In genomic region chr17:79878346-79878745, GRCh38 we compare ENCODE assay signal across 23 cellular contexts.
"Had no signal": no experiment of that assay in that cellular context is flagged by ENCODE, and none has a peak within 500 bp of the region (broad histone marks: within the 10 kb centered on the region; RNA-seq: fewer than 3 reads in every experiment).

No MANE protein-coding gene starts in this region.

- H3K9me3 Mint-ChIP-seq: activated CD4-positive, alpha-beta memory T cell treated with anti-CD3 and anti-CD28 coated beads, Interleukin-2, amount 10 ng/mL, durations not matched to agents 7 days and 5 days; activated CD4-positive, alpha-beta T cell treated with anti-CD3 and anti-CD28 coated beads, Interleukin-2, amount 10 ng/mL, durations not matched to agents 7 days and 5 days; activated naive CD4-positive, alpha-beta T cell treated with anti-CD3 and anti-CD28 coated beads, Interleukin-2, amount 10 ng/mL, durations not matched to agents 7 days and 5 days; activated naive CD4-positive, alpha-beta T cell treated with anti-CD3 and anti-CD28 coated beads, Interleukin-2, amount 50 U/mL, for 72 hours; activated naive CD8-positive, alpha-beta T cell treated with anti-CD3 and anti-CD28 coated beads, Interleukin-2, amount 50 U/mL, for 24 hours; activated T-cell treated with anti-CD3 and anti-CD28 coated beads, Interleukin-2, amount 50 U/mL, for 24 hours; activated T-cell treated with anti-CD3 and anti-CD28 coated beads, Interleukin-2, amount 50 U/mL, for 72 hours; central memory CD8-positive, alpha-beta T cell had no signal

- DNase-seq: activated CD4-positive, alpha-beta memory T cell treated with anti-CD3 and anti-CD28 coated beads, Interleukin-2, amount 10 ng/mL, durations not matched to agents 7 days and 5 days; activated CD4-positive, alpha-beta T cell treated with anti-CD3 and anti-CD28 coated beads for 1 hour; activated CD4-positive, alpha-beta T cell treated with anti-CD3 and anti-CD28 coated beads for 4 hours; activated CD4-positive, alpha-beta T cell treated with anti-CD3 and anti-CD28 coated beads, Interleukin-2, amount 10 ng/mL, durations not matched to agents 7 days and 5 days; activated CD4-positive, alpha-beta T cell treated with anti-CD3 and anti-CD28 coated beads, Interleukin-2, amount 50 U/mL, for 4 hours; activated CD8-positive, alpha-beta memory T cell treated with anti-CD3 and anti-CD28 coated beads, Interleukin-2, amount 50 U/mL, for 48 hours; activated gamma-delta T cell; activated naive CD4-positive, alpha-beta T cell; activated naive CD4-positive, alpha-beta T cell treated with anti-CD3 and anti-CD28 coated beads, Interleukin-2, amount 10 ng/mL, durations not matched to agents 7 days and 5 days; activated naive CD8-positive, alpha-beta T cell treated with anti-CD3 and anti-CD28 coated beads, Interleukin-2, amount 50 U/mL, for 24 hours; activated T-cell treated with anti-CD3 and anti-CD28 coated beads for 4 hours; activated T-cell treated with anti-CD3 and anti-CD28 coated beads, Interleukin-2, amount 50 U/mL, for 24 hours; activated T-cell treated with anti-CD3 and anti-CD28 coated beads, Interleukin-2, amount 50 U/mL, for 72 hours; adrenal gland; brain microvascular endothelial cell; effector CD8-positive, alpha-beta T cell; esophagus squamous epithelium; foreskin melanocyte; heart right ventricle; T-helper 2 cell had no signal

- H3K4me1 Mint-ChIP-seq: activated naive CD8-positive, alpha-beta T cell treated with anti-CD3 and anti-CD28 coated beads, Interleukin-2, amount 50 U/mL, for 24 hours; central memory CD8-positive, alpha-beta T cell had no signal

- ATAC-seq: activated naive CD4-positive, alpha-beta T cell treated with anti-CD3 and anti-CD28 coated beads, Interleukin-2, amount 50 U/mL, for 72 hours; activated naive CD8-positive, alpha-beta T cell treated with anti-CD3 and anti-CD28 coated beads, Interleukin-2, amount 50 U/mL, for 24 hours; activated T-cell treated with anti-CD3 and anti-CD28 coated beads, Interleukin-2, amount 50 U/mL, for 72 hours; gastroesophageal sphincter; heart right ventricle had no signal

- H3K4me3 Mint-ChIP-seq: activated CD4-positive, alpha-beta memory T cell treated with anti-CD3 and anti-CD28 coated beads, Interleukin-2, amount 10 ng/mL, durations not matched to agents 7 days and 5 days; activated CD4-positive, alpha-beta T cell treated with anti-CD3 and anti-CD28 coated beads, Interleukin-2, amount 10 ng/mL, durations not matched to agents 7 days and 5 days; activated naive CD4-positive, alpha-beta T cell treated with anti-CD3 and anti-CD28 coated beads, Interleukin-2, amount 10 ng/mL, durations not matched to agents 7 days and 5 days; activated naive CD8-positive, alpha-beta T cell treated with anti-CD3 and anti-CD28 coated beads, Interleukin-2, amount 50 U/mL, for 24 hours; activated T-cell treated with anti-CD3 and anti-CD28 coated beads, Interleukin-2, amount 50 U/mL, for 24 hours; activated T-cell treated with anti-CD3 and anti-CD28 coated beads, Interleukin-2, amount 50 U/mL, for 72 hours; central memory CD8-positive, alpha-beta T cell had no signal

- H3K36me3 Mint-ChIP-seq: activated naive CD4-positive, alpha-beta T cell treated with anti-CD3 and anti-CD28 coated beads, Interleukin-2, amount 10 ng/mL, durations not matched to agents 7 days and 5 days; activated naive CD4-positive, alpha-beta T cell treated with anti-CD3 and anti-CD28 coated beads, Interleukin-2, amount 50 U/mL, for 72 hours had no signal

- H3K27ac Mint-ChIP-seq: activated CD4-positive, alpha-beta memory T cell treated with anti-CD3 and anti-CD28 coated beads, Interleukin-2, amount 10 ng/mL, durations not matched to agents 7 days and 5 days; activated CD4-positive, alpha-beta T cell treated with anti-CD3 and anti-CD28 coated beads, Interleukin-2, amount 10 ng/mL, durations not matched to agents 7 days and 5 days; activated naive CD4-positive, alpha-beta T cell treated with anti-CD3 and anti-CD28 coated beads, Interleukin-2, amount 10 ng/mL, durations not matched to agents 7 days and 5 days; activated naive CD4-positive, alpha-beta T cell treated with anti-CD3 and anti-CD28 coated beads, Interleukin-2, amount 50 U/mL, for 72 hours; activated naive CD8-positive, alpha-beta T cell treated with anti-CD3 and anti-CD28 coated beads, Interleukin-2, amount 50 U/mL, for 24 hours; activated T-cell treated with anti-CD3 and anti-CD28 coated beads, Interleukin-2, amount 50 U/mL, for 24 hours; activated T-cell treated with anti-CD3 and anti-CD28 coated beads, Interleukin-2, amount 50 U/mL, for 72 hours had no signal
